Comparison of ENCODE assay signal across 27 cellular contexts in genomic region chr6:19562468-19562867, GRCh38.
"Had no signal": no experiment of that assay in that cellular context is flagged by ENCODE, and none has a peak within 500 bp of the region (broad histone marks: within the 10 kb centered on the region; RNA-seq: fewer than 3 reads in every experiment).

No MANE protein-coding gene starts in this region.

- H3K4me1 Mint-ChIP-seq: activated CD4-positive, alpha-beta T cell treated with anti-CD3 and anti-CD28 coated beads for 36 hours; activated CD4-positive, alpha-beta T cell treated with anti-CD3 and anti-CD28 coated beads, Interleukin-2, amount 10 ng/mL, durations not matched to agents 7 days and 5 days had no signal

- H3K9me3 Mint-ChIP-seq: activated CD4-positive, alpha-beta T cell treated with anti-CD3 and anti-CD28 coated beads, Interleukin-2, amount 10 ng/mL, durations not matched to agents 7 days and 5 days; T-helper 1 cell treated with Interleukin-12 subunit alpha and Interleukin-12 subunit beta and Interleukin-4 antibody, amounts not matched to agents 30 μg/mL and 1 μg/mL, for 36 hours had no signal

- H3K27me3 ChIP-seq: adrenal gland, body of pancreas, breast epithelium, SJCRH30 had no signal

- H3K27me3 Mint-ChIP-seq: activated CD4-positive, alpha-beta T cell treated with anti-CD3 and anti-CD28 coated beads for 36 hours; activated CD4-positive, alpha-beta T cell treated with anti-CD3 and anti-CD28 coated beads, Interleukin-2, amount 10 ng/mL, durations not matched to agents 7 days and 5 days had no signal

- H3K4me3 Mint-ChIP-seq: activated CD4-positive, alpha-beta T cell treated with anti-CD3 and anti-CD28 coated beads for 36 hours; activated CD4-positive, alpha-beta T cell treated with anti-CD3 and anti-CD28 coated beads, Interleukin-2, amount 10 ng/mL, durations not matched to agents 7 days and 5 days; activated naive CD4-positive, alpha-beta T cell treated with anti-CD3 and anti-CD28 coated beads for 36 hours; activated T-cell treated with anti-CD3 and anti-CD28 coated beads, Interleukin-2, amount 50 U/mL, for 4 hours; activated T-helper 1 cell treated with anti-CD3 and anti-CD28 coated beads, Interleukin-12 subunit alpha, Interleukin-12 subunit beta, Interleukin-2, Interleukin-4 antibody, amounts not matched to agents 30 ng/mL and 10 ng/mL and 1 ng/mL, durations not matched to agents 14 hours and 24 hours and 36 hours; T-helper 1 cell treated with Interleukin-12 subunit alpha and Interleukin-12 subunit beta and Interleukin-4 antibody, amounts not matched to agents 30 μg/mL and 1 μg/mL, for 36 hours; T-helper 2 cell treated with Interferon-gamma antibody and Interleukin-4, amounts not matched to agents 5 μg/mL and 100 μg/mL, for 36 hours had no signal

- H3K36me3 ChIP-seq: adrenal gland, breast epithelium, SJCRH30 had no signal

- DNase-seq: activated CD4-positive, alpha-beta T cell treated with anti-CD3 and anti-CD28 coated beads for 36 hours; activated CD4-positive, alpha-beta T cell treated with anti-CD3 and anti-CD28 coated beads, Interleukin-2, amount 10 ng/mL, durations not matched to agents 7 days and 5 days; activated CD4-positive, alpha-beta T cell treated with anti-CD3 and anti-CD28 coated beads, Interleukin-2, amount 50 U/mL, for 48 hours; activated CD8-positive, alpha-beta memory T cell treated with anti-CD3 and anti-CD28 coated beads, Interleukin-2, amount 50 U/mL, for 4 hours; activated gamma-delta T cell treated with Interleukin-2 at 50 U/mL for 16 hours; activated naive CD4-positive, alpha-beta T cell treated with anti-CD3 and anti-CD28 coated beads for 36 hours; activated T-cell treated with anti-CD3 and anti-CD28 coated beads for 4 hours; activated T-cell treated with anti-CD3 and anti-CD28 coated beads, Interleukin-2, amount 50 U/mL, for 4 hours; adrenal gland; body of pancreas; NCI-H1092 treated with DMSO at 0.1 percent for 48 hours; NCI-H1417; NCI-H187 treated with DMSO at 0.1 percent for 48 hours; NCI-H345; NCI-H524 treated with DMSO at 0.1 percent for 48 hours; NCI-H748 treated with DMSO at 0.1 percent for 48 hours; NK-92 treated with Interleukin-12 subunit alpha and Interleukin-12 subunit beta, amount 100 ng/mL, for 24 hours; Right ventricle myocardium superior; SJCRH30 had no signal

- H3K4me1 ChIP-seq: adrenal gland, body of pancreas, breast epithelium, SJCRH30 had no signal

- H3K27ac ChIP-seq: adrenal gland, body of pancreas, breast epithelium, SJCRH30, SK-N-MC had no signal

- H3K9me3 ChIP-seq: adrenal gland, body of pancreas, breast epithelium, SJCRH30 had no signal

- H3K4me3 ChIP-seq: adrenal gland, body of pancreas, breast epithelium, K562, SJCRH30, SK-N-MC had no signal

- ATAC-seq: activated CD4-positive, alpha-beta T cell treated with anti-CD3 and anti-CD28 coated beads for 36 hours; activated CD4-positive, CD25-positive, alpha-beta regulatory T cell treated with anti-CD3 and anti-CD28 coated beads, Interleukin-2, amount 50 U/mL, for 24 hours; activated naive CD4-positive, alpha-beta T cell treated with anti-CD3 and anti-CD28 coated beads, Interleukin-2, amount 50 U/mL, for 72 hours; activated T-cell treated with anti-CD3 and anti-CD28 coated beads, Interleukin-2, amount 50 U/mL, for 4 hours; body of pancreas; K562 had no signal

- H3K27ac Mint-ChIP-seq: activated CD4-positive, alpha-beta T cell treated with anti-CD3 and anti-CD28 coated beads for 36 hours; activated CD4-positive, alpha-beta T cell treated with anti-CD3 and anti-CD28 coated beads, Interleukin-2, amount 10 ng/mL, durations not matched to agents 7 days and 5 days; activated naive CD4-positive, alpha-beta T cell treated with anti-CD3 and anti-CD28 coated beads for 36 hours; activated naive CD4-positive, alpha-beta T cell treated with anti-CD3 and anti-CD28 coated beads, Interleukin-2, amount 50 U/mL, for 72 hours; activated T-helper 1 cell treated with anti-CD3 and anti-CD28 coated beads, Interleukin-12 subunit alpha, Interleukin-12 subunit beta, Interleukin-2, Interleukin-4 antibody, amounts not matched to agents 30 ng/mL and 10 ng/mL and 1 ng/mL, durations not matched to agents 14 hours and 24 hours and 36 hours; T-helper 1 cell treated with Interleukin-12 subunit alpha and Interleukin-12 subunit beta and Interleukin-4 antibody, amounts not matched to agents 30 μg/mL and 1 μg/mL, for 36 hours; T-helper 2 cell treated with Interferon-gamma antibody and Interleukin-4, amounts not matched to agents 5 μg/mL and 100 μg/mL, for 36 hours had no signal
